In genomic region chr5:132489871-132490483, GRCh38 we compare ENCODE assay signal across 8 cellular contexts. TPM values are rescaled to one million over a fixed set of nuclear protein-coding genes. Genes with fewer than 3 reads are reported as not detected.
DNase-seq lines count a peak whose midpoint lies in the region; ATAC-seq and TF ChIP-seq lines count a peak whose summit lies in the region.

No MANE protein-coding gene starts in this region.

- H3K27me3 Mint-ChIP-seq in activated CD4-positive, alpha-beta T cell treated with anti-CD3 and anti-CD28 coated beads, Interleukin-2, amount 10 ng/mL, durations not matched to agents 24 days and 14 days, result no peaks in the 10 kb centered on the region

- peak overlapping the region; percentile 95 for H3K4me2 ChIP-seq in DOHH2 (ENCODE audit: low read length)

- peaks cover 17% of the 10 kb centered on the region for H3F3A ChIP-seq in DOHH2 (ENCODE audit: control insufficient read depth, insufficient read depth)

- peaks cover 71% of the 10 kb centered on the region for H3K4me1 Mint-ChIP-seq in activated CD4-positive, alpha-beta T cell treated with anti-CD3 and anti-CD28 coated beads, Interleukin-2, amount 10 ng/mL, durations not matched to agents 24 days and 14 days

- H3K27me3 ChIP-seq in DOHH2 (ENCODE audit: control insufficient read depth, low read length), result peaks cover 38% of the 10 kb centered on the region
- H3K27me3 ChIP-seq in endocrine pancreas (ENCODE audit: control insufficient read depth, insufficient read depth, low read length), result no peaks in the 10 kb centered on the region
- H3K27me3 ChIP-seq in mononuclear cell (ENCODE audit: insufficient read depth, low read length), result no peaks in the 10 kb centered on the region
- H3K27me3 ChIP-seq in thyroid gland, result no peaks in the 10 kb centered on the region

- H3K27ac Mint-ChIP-seq in activated CD4-positive, alpha-beta T cell treated with anti-CD3 and anti-CD28 coated beads, Interleukin-2, amount 10 ng/mL, durations not matched to agents 24 days and 14 days, result peak overlapping the region; percentile 94

- H3K4me3 Mint-ChIP-seq in activated CD4-positive, alpha-beta T cell treated with anti-CD3 and anti-CD28 coated beads, Interleukin-2, amount 10 ng/mL, durations not matched to agents 24 days and 14 days, result peak overlapping the region; percentile 99

- no peaks in the 10 kb centered on the region for H3K9me3 ChIP-seq in DOHH2 (ENCODE audit: control insufficient read depth, insufficient read depth, low read length)
- no peaks in the 10 kb centered on the region for H3K9me3 ChIP-seq in endocrine pancreas (ENCODE audit: control insufficient read depth, low read length)
- no peaks in the 10 kb centered on the region for H3K9me3 ChIP-seq in mononuclear cell (ENCODE audit: low read depth, low read length)
- no peaks in the 10 kb centered on the region for H3K9me3 ChIP-seq in thyroid gland

- WGBS in thyroid gland, 2 donors, result 0 to 2% methylated on average over 7 to 8 of the region's 65 CpGs

- DNase-seq in activated CD4-positive, alpha-beta T cell treated with anti-CD3 and anti-CD28 coated beads, Interleukin-2, amount 10 ng/mL, durations not matched to agents 24 days and 14 days, result no peak
- peak; percentile 70 to 81 for DNase-seq in thyroid gland
- DNase-seq in SHP77 (lab: John Stamatoyannopoulos, UW), result no peak

- TF ChIP-seq POLR2A in thyroid gland (IDR thresholded peaks at IDR 0.05), result no peak

- H3K36me3 ChIP-seq in DOHH2 (ENCODE audit: control insufficient read depth, low read length) (peaks cover 32% of the 10 kb centered on the region), endocrine pancreas (ENCODE audit: control insufficient read depth, insufficient read depth, low read length) (peaks cover 3% of the 10 kb centered on the region), thyroid gland (peaks cover 20 to 25% of the 10 kb centered on the region in 2 donors)

- no peaks in the 10 kb centered on the region for H3K9me2 ChIP-seq in DOHH2 (replicated peaks; ENCODE audit: control insufficient read depth, low read length)

- peak overlapping the region; percentile 13 for H3K9ac ChIP-seq in endocrine pancreas (ENCODE audit: control insufficient read depth, insufficient read depth, low read length)

- peaks cover 16% of the 10 kb centered on the region for H4K20me1 ChIP-seq in DOHH2 (ENCODE audit: control insufficient read depth, insufficient read depth, low read depth, low read length)

- H3K79me2 ChIP-seq in DOHH2 (ENCODE audit: control insufficient read depth, low read length), result peaks cover 16% of the 10 kb centered on the region

- H3K27ac ChIP-seq in DOHH2 (ENCODE audit: low read depth, low read length), result peak overlapping the region; percentile 68
- peak overlapping the region; percentile 79 to 99 (median 97) for H3K27ac ChIP-seq in thyroid gland

- peaks cover 47% of the 10 kb centered on the region for H3K4me1 ChIP-seq in DOHH2 (ENCODE audit: control insufficient read depth, low read length)
- peaks cover 9% of the 10 kb centered on the region for H3K4me1 ChIP-seq in endocrine pancreas (ENCODE audit: control insufficient read depth, insufficient read depth, low read length)
- peaks cover 77% of the 10 kb centered on the region for H3K4me1 ChIP-seq in mononuclear cell (ENCODE audit: insufficient read depth, low read length)
- peaks cover 27 to 54% of the 10 kb centered on the region in 2 donors for H3K4me1 ChIP-seq in thyroid gland

- ATAC-seq in GM21360 (IDR thresholded peaks at IDR 0.05; ENCODE audit: unreplicated experiment) (peak; percentile 18), HG03558 (IDR thresholded peaks at IDR 0.05; ENCODE audit: extremely low read depth, unreplicated experiment) (peak; percentile 1)

- no peaks in the 10 kb centered on the region for H3K9me3 Mint-ChIP-seq in activated CD4-positive, alpha-beta T cell treated with anti-CD3 and anti-CD28 coated beads, Interleukin-2, amount 10 ng/mL, durations not matched to agents 24 days and 14 days

- intact Hi-C loops in activated CD4-positive, alpha-beta T cell treated with anti-CD3 and anti-CD28 coated beads, Interleukin-2, amount 10 ng/mL, durations not matched to agents 24 days and 14 days (cut with micrococcal nuclease), result loop anchor here (1.0 to 10.0 kb wide), 7 partner anchors 11 to 375 kb away; no protein-coding TSS in a partner anchor
- intact Hi-C loops in thyroid gland (cut with DNase I), result loop anchor here (5.0 to 10.0 kb wide), 3 partner anchors 68 to 565 kb away; partner anchors contain the start of gene HSPA4

- H3K4me3 ChIP-seq in DOHH2 (ENCODE audit: low read length), result peak overlapping the region; percentile 89
- peak overlapping the region; percentile 72 for H3K4me3 ChIP-seq in endocrine pancreas (ENCODE audit: control insufficient read depth, insufficient read depth, low read length)
- peak overlapping the region; percentile 100 for H3K4me3 ChIP-seq in mononuclear cell (ENCODE audit: low read length)
- H3K4me3 ChIP-seq in thyroid gland (replicated peaks in 1 of 3), result peak overlapping the region; percentile 67 to 93 (median 87)

- peaks cover 49% of the 10 kb centered on the region for H3K36me3 Mint-ChIP-seq in activated CD4-positive, alpha-beta T cell treated with anti-CD3 and anti-CD28 coated beads, Interleukin-2, amount 10 ng/mL, durations not matched to agents 24 days and 14 days (ENCODE audit: low read depth)

- TF ChIP-seq CTCF in DOHH2 (IDR thresholded peaks at IDR 0.05; ENCODE audit: low read depth, low read length, poor library complexity, severe bottlenecking), result peak; percentile 24
- peak in 4 of 6 experiments; percentile 14 to 48 (median 29) for TF ChIP-seq CTCF in thyroid gland (IDR thresholded peaks at IDR 0.05)

RNA-seq across cellular contexts. Expression of gene IRF1, which starts 0.6 kb away (rescaled TPM):
- 167 and 181 TPM in 2 replicates for total RNA-seq in activated CD4-positive, alpha-beta T cell treated with anti-CD3 and anti-CD28 coated beads, Interleukin-2, amount 10 ng/mL, durations not matched to agents 24 days and 14 days
- total RNA-seq in mononuclear cell, result 655 TPM
- 10 to 100 TPM; 24.6 to 49.7 (median 32.1) TPM for total RNA-seq in thyroid gland

RNA-seq across cellular contexts. Expression of gene IL5, which starts 53.3 kb away (rescaled TPM):
- 7.0 and 7.1 TPM in 2 replicates for total RNA-seq in activated CD4-positive, alpha-beta T cell treated with anti-CD3 and anti-CD28 coated beads, Interleukin-2, amount 10 ng/mL, durations not matched to agents 24 days and 14 days
- total RNA-seq in mononuclear cell (not detected), thyroid gland (not detected)

Comparison
In these comparisons a context has a peak if more than half of its experiments do, and no peak if none do; other contexts are left out.
1. DNase-seq: peak in thyroid gland (2 of 2); none in activated CD4-positive, alpha-beta T cell treated with anti-CD3 and anti-CD28 coated beads, Interleukin-2, amount 10 ng/mL, durations not matched to agents 24 days and 14 days (single experiment) and SHP77 (0 of 2).
2. Peak in every context shown above with its lines, with median percentiles within 50 percentile points of each other: H3K4me3 ChIP-seq.